In the genomic region with DNA sequence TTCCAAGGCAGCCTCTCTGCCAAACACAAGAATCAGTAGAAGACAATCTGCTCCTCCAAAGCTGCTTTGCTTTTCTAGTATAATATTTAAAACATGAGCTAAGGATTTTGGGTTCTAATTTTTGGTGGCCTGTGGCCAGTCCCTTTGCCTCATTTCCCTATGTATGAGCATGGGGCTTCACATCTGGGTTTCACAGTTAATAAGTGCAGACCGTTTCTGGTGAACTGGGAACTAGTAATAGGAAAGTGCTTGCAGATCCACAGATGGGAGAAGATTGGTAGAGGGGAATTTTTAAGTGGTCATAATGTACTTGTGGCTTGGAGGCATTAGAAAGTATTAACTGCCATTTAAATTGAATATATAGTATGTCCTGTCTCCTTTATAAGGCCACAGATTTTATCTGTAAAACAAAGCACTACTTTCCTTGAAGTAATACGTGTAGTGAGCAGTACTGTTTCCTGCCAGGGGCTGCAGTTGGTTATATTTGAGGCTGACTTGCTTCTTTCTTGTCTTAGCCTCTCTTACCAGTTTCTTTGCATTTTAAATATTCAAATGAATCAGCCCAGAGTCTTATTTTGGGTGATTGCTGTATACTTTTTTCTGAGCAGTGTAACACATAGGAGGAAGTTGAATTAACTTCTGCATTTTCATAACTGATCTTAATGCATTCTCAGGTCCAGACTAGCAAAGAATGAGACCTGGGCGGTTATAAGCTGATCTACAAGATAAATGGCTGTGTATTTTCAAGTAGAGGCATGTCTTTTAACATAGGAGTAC, we compare ENCODE assay signal across 8 cellular contexts. TPM values are rescaled to one million over a fixed set of nuclear protein-coding genes. Genes with fewer than 3 reads are reported as not detected.
DNase-seq lines count a peak whose midpoint lies in the region; ATAC-seq and TF ChIP-seq lines count a peak whose summit lies in the region.

No MANE protein-coding gene starts in this region.

- H3K4me2 ChIP-seq in neural progenitor cell, result peak overlapping the region; percentile 88

- peak overlapping the region; percentile 62 to 99 (median 96) for H3K4me3 ChIP-seq in heart left ventricle
- peak overlapping the region; percentile 97 for H3K4me3 ChIP-seq in Panc1 (ENCODE audit: low read depth in 2 of 2, low read length in 2 of 2)
- H3K4me3 ChIP-seq in neural progenitor cell, result peak overlapping the region; percentile 82

- peaks cover 2% of the 10 kb centered on the region for H3K27me3 Mint-ChIP-seq in neural progenitor cell (ENCODE audit: insufficient read depth, low read depth)

- in situ Hi-C loops in Panc1 (cut with HindIII; ENCODE audit: low pct_unique_long_range_greater_than_20kb, low sequenced_read_pairs), result no loop called here

- H2AFZ ChIP-seq in neural progenitor cell (replicated peaks), result no peak overlapping the region

- peak overlapping the region; percentile 70 for H3K9ac ChIP-seq in neural progenitor cell

- H3K79me2 ChIP-seq in neural progenitor cell (ENCODE audit: low read depth), result peaks cover 65% of the 10 kb centered on the region

- peak overlapping the region; percentile 71 for H3K27ac Mint-ChIP-seq in neural progenitor cell

- H3K27me3 ChIP-seq in heart left ventricle (no peaks in the 10 kb centered on the region), Panc1 (ENCODE audit: control insufficient read depth, insufficient read depth, low read length) (no peaks in the 10 kb centered on the region), neural progenitor cell (no peaks in the 10 kb centered on the region)

- peaks cover 56% of the 10 kb centered on the region for H4K20me1 ChIP-seq in neural progenitor cell (ENCODE audit: low read depth)

- ATAC-seq in heart left ventricle, result no peak
- no peak for ATAC-seq in Right ventricle myocardium superior (ENCODE audit: poor library complexity)
- ATAC-seq in HG02870 (IDR thresholded peaks at IDR 0.05; ENCODE audit: unreplicated experiment), result peak; percentile 50
- ATAC-seq in Panc1, result no peak

- POLR2A ChIA-PET in Panc1 (lab: Charles Lee), result no interaction called here

- H3K4me1 ChIP-seq in heart left ventricle (peaks cover 0 to 73% (median 55%) of the 10 kb centered on the region in 12 donors), Panc1 (ENCODE audit: control insufficient read depth, insufficient read depth, low read length) (peaks cover 37% of the 10 kb centered on the region), neural progenitor cell (peaks cover 13% of the 10 kb centered on the region)

- 19 to 21% (median 20%) methylated on average over 3 of the region's 3 CpGs for WGBS in heart left ventricle, 4 donors

- H3K36me3 ChIP-seq in heart left ventricle (peaks cover 0 to 48% (median 11%) of the 10 kb centered on the region in 9 donors), Panc1 (ENCODE audit: control insufficient read depth, insufficient read depth, low read length) (peaks cover 10% of the 10 kb centered on the region), neural progenitor cell (no peaks in the 10 kb centered on the region)

- peak overlapping the region; percentile 95 for H3K4me3 Mint-ChIP-seq in neural progenitor cell

- H3K27ac ChIP-seq in heart left ventricle, result peak overlapping the region; percentile 84 to 98 (median 96)
- peak overlapping the region; percentile 92 for H3K27ac ChIP-seq in Panc1 (ENCODE audit: low read length)
- no peak overlapping the region for H3K27ac ChIP-seq in neural progenitor cell

- peaks cover 29% of the 10 kb centered on the region for H3K4me1 Mint-ChIP-seq in neural progenitor cell

- peaks cover 6% of the 10 kb centered on the region for H3F3A ChIP-seq in neural progenitor cell (ENCODE audit: low read depth)

- TF ChIP-seq CTCF in heart left ventricle (IDR thresholded peaks at IDR 0.05) (no peak), Panc1 (IDR thresholded peaks at IDR 0.05) (no peak), neural progenitor cell (IDR thresholded peaks at IDR 0.05) (no peak)

- CTCF ChIA-PET in Panc1 (lab: Charles Lee), result interaction anchor here (0.6 to 1.0 kb wide), 3 partner anchors 12 to 375 kb away, joined by 3 to 12 read pairs (median 3); no protein-coding TSS in a partner anchor

- DNase-seq in heart left ventricle (no peak), Right ventricle myocardium superior (no peak), Panc1 (ENCODE audit: low read depth, low spot score) (no peak), dermis blood vessel endothelial cell (peak; percentile 31), neural progenitor cell (ENCODE audit: low spot score) (no peak), Ammon's horn (ENCODE audit: low spot score) (no peak), mucosa of gallbladder (ENCODE audit: low spot score) (no peak)

- TF ChIP-seq POLR2A in heart left ventricle (IDR thresholded peaks at IDR 0.05), result no peak

- no TSS peak for BruUV-seq in Panc1 (replicated peaks; lab: Mats Ljungman, UMichigan)

- intact Hi-C loops in heart left ventricle (cut with DNase I) (loop anchor here in 3 of 10 donors (5.0 to 10.0 kb wide), 3 partner anchors 39 to 179 kb away; partner anchors contain the start of genes CTDSP1 (in 1 of the 3) and GPBAR1 (in 1 of the 3)), Right ventricle myocardium superior (cut with DNase I) (no loop called here), Panc1 (cut with micrococcal nuclease; ENCODE audit: unreplicated experiment) (no loop called here)

- no peaks in the 10 kb centered on the region for H3K9me3 Mint-ChIP-seq in neural progenitor cell

- H3K9me3 ChIP-seq in heart left ventricle (no peaks in the 10 kb centered on the region), Panc1 (ENCODE audit: control insufficient read depth, insufficient read depth, low read depth, low read length) (no peaks in the 10 kb centered on the region), neural progenitor cell (ENCODE audit: low read depth) (no peaks in the 10 kb centered on the region)

- peaks cover 3% of the 10 kb centered on the region for H3K36me3 Mint-ChIP-seq in neural progenitor cell

RNA-seq across cellular contexts. Expression of gene ARPC2, which starts 1.6 kb away (rescaled TPM):
- total RNA-seq in heart left ventricle, result 100 to 1,000 TPM; 126 to 278 (median 139) TPM
- 100 to 1,000 TPM in 1 of 2 donors, 10 to 100 TPM in 1; 64.9 to 223 TPM for polyA plus RNA-seq in heart left ventricle
- 123 TPM for total RNA-seq in Right ventricle myocardium superior
- 248 TPM for total RNA-seq in Panc1 (2021; ENCODE audit: unreplicated experiment)
- 273 TPM for polyA plus RNA-seq in Panc1 (2012; ENCODE audit: insufficient read length)
- 278 and 352 TPM in 2 replicates for total RNA-seq in dermis blood vessel endothelial cell
- total RNA-seq in neural progenitor cell (ENCODE audit: low replicate concordance), result 151 and 155 TPM in 2 replicates
- 239 TPM for total RNA-seq in mucosa of gallbladder

RNA-seq across cellular contexts. Expression of gene GPBAR1, which starts 42.2 kb away (rescaled TPM):
- total RNA-seq in heart left ventricle, result 1 to 10 TPM in 6 of 9 donors, under 1 TPM in 3; 0.52 to 4.7 (median 1.2) TPM
- 1 to 10 TPM in 1 of 2 donors, under 1 TPM in 1; 1.00 to 1.8 TPM for polyA plus RNA-seq in heart left ventricle
- total RNA-seq in Right ventricle myocardium superior, result 1.8 TPM
- total RNA-seq in Panc1 (2021; ENCODE audit: unreplicated experiment), result 0.18 TPM
- polyA plus RNA-seq in Panc1 (2012; ENCODE audit: insufficient read length), result 0.47 TPM
- not detected in 2 replicates for total RNA-seq in dermis blood vessel endothelial cell
- 0.09 TPM in 1 of 2 replicates, not detected in the other for total RNA-seq in neural progenitor cell (ENCODE audit: low replicate concordance)
- 49.3 TPM for total RNA-seq in mucosa of gallbladder

RNA-seq across cellular contexts. Expression of gene AAMP, which starts 51.3 kb away (rescaled TPM):
- total RNA-seq in heart left ventricle, result 100 to 1,000 TPM in 2 of 9 donors, 10 to 100 TPM in 7; 51.6 to 127 (median 58.0) TPM
- polyA plus RNA-seq in heart left ventricle, result 100 to 1,000 TPM in 1 of 2 donors, 10 to 100 TPM in 1; 58.6 to 150 TPM
- total RNA-seq in Right ventricle myocardium superior, result 48.4 TPM
- 103 TPM for total RNA-seq in Panc1 (2021; ENCODE audit: unreplicated experiment)
- polyA plus RNA-seq in Panc1 (2012; ENCODE audit: insufficient read length), result 166 TPM
- total RNA-seq in dermis blood vessel endothelial cell, result 162 and 185 TPM in 2 replicates
- 90.4 and 151 TPM in 2 replicates for total RNA-seq in neural progenitor cell (ENCODE audit: low replicate concordance)
- 114 TPM for total RNA-seq in mucosa of gallbladder

RNA-seq across cellular contexts. Expression of gene PNKD, which starts 51.7 kb away (rescaled TPM):
- total RNA-seq in heart left ventricle, result 10 to 100 TPM; 53.8 to 78.7 (median 72.5) TPM
- polyA plus RNA-seq in heart left ventricle, result 100 to 1,000 TPM in 1 of 2 donors, 10 to 100 TPM in 1; 54.6 to 146 TPM
- total RNA-seq in Right ventricle myocardium superior, result 72.9 TPM
- 49.0 TPM for total RNA-seq in Panc1 (2021; ENCODE audit: unreplicated experiment)
- polyA plus RNA-seq in Panc1 (2012; ENCODE audit: insufficient read length), result 66.6 TPM
- 26.5 and 50.2 TPM in 2 replicates for total RNA-seq in dermis blood vessel endothelial cell
- 13.5 and 31.1 TPM in 2 replicates for total RNA-seq in neural progenitor cell (ENCODE audit: low replicate concordance)
- 154 TPM for total RNA-seq in mucosa of gallbladder

RNA-seq across cellular contexts. Expression of gene CXCR1, which starts 51.8 kb away (rescaled TPM):
- total RNA-seq in heart left ventricle, result 1 to 10 TPM in 2 of 9 donors, under 1 TPM in 7; 0.23 to 1.9 (median 0.59) TPM
- polyA plus RNA-seq in heart left ventricle, result under 1 TPM; 0.08 to 0.22 TPM
- total RNA-seq in Right ventricle myocardium superior, result 0.54 TPM
- not detected for total RNA-seq in Panc1 (2021; ENCODE audit: unreplicated experiment)
- polyA plus RNA-seq in Panc1 (2012; ENCODE audit: insufficient read length), result not detected
- total RNA-seq in dermis blood vessel endothelial cell, result not detected in 2 replicates
- not detected in 2 replicates for total RNA-seq in neural progenitor cell (ENCODE audit: low replicate concordance)
- total RNA-seq in mucosa of gallbladder, result not detected
